In the genomic region with DNA sequence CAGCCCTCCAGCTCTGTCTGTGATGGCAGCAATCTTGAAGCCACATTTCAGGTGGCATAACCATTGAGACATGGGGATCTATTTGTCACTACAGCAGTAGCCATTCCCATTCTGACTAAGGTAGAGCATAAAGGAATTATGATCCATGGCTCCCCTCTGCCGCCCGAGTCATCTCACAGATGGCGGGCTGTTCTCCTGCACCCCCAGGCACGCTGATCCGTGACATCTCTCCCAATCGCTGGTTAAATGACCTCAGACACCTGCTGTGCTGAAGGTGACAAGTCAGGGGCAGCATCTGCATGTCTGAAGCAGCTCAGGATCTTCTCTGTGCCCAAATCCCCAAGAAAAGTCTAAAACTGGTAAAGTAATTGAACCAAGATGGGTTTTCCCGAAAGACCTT, we compare ENCODE assay signal across 22 cellular contexts.
DNase-seq lines count a peak whose midpoint lies in the region; ATAC-seq, FAIRE-seq and TF ChIP-seq lines count a peak whose summit lies in the region.
"Had no signal": no experiment of that assay in that cellular context is flagged by ENCODE, and none has a peak within 500 bp of the region (broad histone marks: within the 10 kb centered on the region; RNA-seq: fewer than 3 reads in every experiment).

No MANE protein-coding gene starts in this region.

- no peaks in the 10 kb centered on the region for H3K79me2 ChIP-seq in astrocyte (ENCODE audit: insufficient read depth, low read length)

- no peak for TF ChIP-seq CTCF in astrocyte (IDR thresholded peaks at IDR 0.05; ENCODE audit: insufficient read depth, low read depth, low read length)

- no peak for FAIRE-seq in astrocyte (lab: Jason Lieb, UNC)
- FAIRE-seq: frontal cortex, GM18507, GM19239, TTC549 had no signal

- no peak overlapping the region for H2AFZ ChIP-seq in astrocyte (ENCODE audit: low read depth, low read length)

- no peak overlapping the region for H3K4me2 ChIP-seq in astrocyte (ENCODE audit: low read length)
- H3K4me2 ChIP-seq: SK-N-SH had no signal

- H3K36me3 ChIP-seq in astrocyte (ENCODE audit: insufficient read depth, low read length): no peaks in the 10 kb centered on the region
- H3K36me3 ChIP-seq in subcutaneous abdominal adipose tissue (ENCODE audit: control insufficient read depth in 5 of 5, insufficient read depth in 5 of 5, low read length in 5 of 5): no peaks in the 10 kb centered on the region
- H3K36me3 ChIP-seq: MG63, thyroid gland had no signal

- H3K9me3 Mint-ChIP-seq in astrocyte (ENCODE audit: unreplicated experiment): no peaks in the 10 kb centered on the region

- H3K27ac ChIP-seq in astrocyte (ENCODE audit: low read depth, low read length): no peak overlapping the region
- peak overlapping the region; percentile 69 for H3K27ac ChIP-seq in subcutaneous abdominal adipose tissue (ENCODE audit: low read depth, low read length)

- H3K4me1 Mint-ChIP-seq in astrocyte (ENCODE audit: low read depth, unreplicated experiment): peaks cover 19% of the 10 kb centered on the region

- ATAC-seq in GM18519 (IDR thresholded peaks at IDR 0.05; ENCODE audit: low FRiP score, unreplicated experiment): no peak
- no peak for ATAC-seq in GM19455 (IDR thresholded peaks at IDR 0.05; ENCODE audit: unreplicated experiment)
- ATAC-seq: sciatic nerve had no signal

- peak; percentile 35 for DNase-seq in activated CD8-positive, alpha-beta memory T cell treated with anti-CD3 and anti-CD28 coated beads for 24 hours
- DNase-seq in activated CD8-positive, alpha-beta memory T cell treated with anti-CD3 and anti-CD28 coated beads, Interleukin-2, amount 50 U/mL, for 4 hours: no peak
- DNase-seq in astrocyte (ENCODE audit: low read depth) (no peak), mesenteric fat pad (ENCODE audit: low spot score) (peak; percentile 79), midbrain (lab: John Stamatoyannopoulos, UW) (no peak)
- DNase-seq: 8988T; cerebellar nuclear complex; DMS153; mammary epithelial cell; MG63; NCI-H1694 treated with DMSO at 0.1 percent for 48 hours; SK-N-SH; stimulated activated CD4-positive, alpha-beta T cell treated with anti-CD3 and anti-CD28 coated beads, Interleukin-2, amount 100 ng/mL, for 48 hours; thyroid gland had no signal

- H3K36me3 Mint-ChIP-seq in astrocyte (ENCODE audit: low read depth, unreplicated experiment): no peaks in the 10 kb centered on the region

- H3K4me1 ChIP-seq in astrocyte (ENCODE audit: insufficient read depth, low read length): peaks cover 38% of the 10 kb centered on the region
- H3K4me1 ChIP-seq in subcutaneous abdominal adipose tissue (ENCODE audit: control insufficient read depth in 5 of 5, insufficient read depth in 5 of 5, low read length in 5 of 5): peaks cover 10 to 81% (median 79%) of the 10 kb centered on the region in 5 donors

- peak overlapping the region; percentile 66 for H3K27ac Mint-ChIP-seq in astrocyte (ENCODE audit: unreplicated experiment)

- H3K4me3 ChIP-seq in astrocyte (ENCODE audit: insufficient read depth, low read depth, low read length) (no peak overlapping the region), subcutaneous abdominal adipose tissue (ENCODE audit: low read depth in 1 of 5, low read length in 5 of 5) (no peak overlapping the region)
- H3K4me3 ChIP-seq: MG63, thyroid gland had no signal

- no peaks in the 10 kb centered on the region for H4K20me1 ChIP-seq in astrocyte (ENCODE audit: insufficient read depth, low read length)

- H3K27me3 ChIP-seq in astrocyte (ENCODE audit: insufficient read depth, low read length) (no peaks in the 10 kb centered on the region), subcutaneous abdominal adipose tissue (ENCODE audit: control insufficient read depth in 5 of 5, insufficient read depth in 4 of 5, low read length in 5 of 5) (no peaks in the 10 kb centered on the region)
- H3K27me3 ChIP-seq: MG63, thyroid gland had no signal

- peaks cover 2% of the 10 kb centered on the region for H3K27me3 Mint-ChIP-seq in astrocyte (ENCODE audit: low read depth, unreplicated experiment)

- H3K9ac ChIP-seq in astrocyte (ENCODE audit: low read length): no peak overlapping the region
- H3K9ac ChIP-seq in subcutaneous abdominal adipose tissue (ENCODE audit: low read length in 5 of 5): no peak overlapping the region
- H3K9ac ChIP-seq: SK-N-SH had no signal

- H3K9me3 ChIP-seq in astrocyte (ENCODE audit: insufficient read depth, low read depth, low read length) (no peaks in the 10 kb centered on the region), subcutaneous abdominal adipose tissue (ENCODE audit: control insufficient read depth in 5 of 5, low read length in 5 of 5) (no peaks in the 10 kb centered on the region)
- H3K9me3 ChIP-seq: MG63, SK-N-SH, thyroid gland had no signal

- H3K4me3 Mint-ChIP-seq in astrocyte (ENCODE audit: unreplicated experiment): no peak overlapping the region

Comparison
In these comparisons a context has a peak if more than half of its experiments do, and no peak if none do; other contexts are left out.
1. DNase-seq: peak in activated CD8-positive, alpha-beta memory T cell treated with anti-CD3 and anti-CD28 coated beads for 24 hours (single experiment) and mesenteric fat pad (single experiment); none in activated CD8-positive, alpha-beta memory T cell treated with anti-CD3 and anti-CD28 coated beads, Interleukin-2, amount 50 U/mL, for 4 hours (single experiment), astrocyte (single experiment) and midbrain (single experiment).